9 cellular contexts compared by ENCODE assay signal in genomic region chr10:86583983-86584382, GRCh38.
DNase-seq lines count a peak whose midpoint lies in the region; ATAC-seq and TF ChIP-seq lines count a peak whose summit lies in the region.
"Had no signal": no experiment of that assay in that cellular context is flagged by ENCODE, and none has a peak within 500 bp of the region (broad histone marks: within the 10 kb centered on the region; RNA-seq: fewer than 3 reads in every experiment).

No MANE protein-coding gene starts in this region.

- H3K36me3 Mint-ChIP-seq in nephron progenitor cell (ENCODE audit: low read depth): no peaks in the 10 kb centered on the region
- H3K36me3 Mint-ChIP-seq: naive thymus-derived CD8-positive, alpha-beta T cell had no signal

- H3K4me1 Mint-ChIP-seq in nephron progenitor cell: no peaks in the 10 kb centered on the region

- H3K27ac Mint-ChIP-seq in nephron progenitor cell: no peak overlapping the region

- H3K4me3 Mint-ChIP-seq in nephron progenitor cell: no peak overlapping the region
- H3K4me3 Mint-ChIP-seq: naive thymus-derived CD8-positive, alpha-beta T cell had no signal

- ATAC-seq in GM19395 (IDR thresholded peaks at IDR 0.05; ENCODE audit: unreplicated experiment) (peak; percentile 66), HG03558 (IDR thresholded peaks at IDR 0.05; ENCODE audit: extremely low read depth, unreplicated experiment) (peak; percentile 53), GM18520 (IDR thresholded peaks at IDR 0.05; ENCODE audit: unreplicated experiment) (no peak)

- peaks cover 4% of the 10 kb centered on the region for H3K27me3 Mint-ChIP-seq in nephron progenitor cell (ENCODE audit: low read depth, poor library complexity)
- H3K27me3 Mint-ChIP-seq: naive thymus-derived CD8-positive, alpha-beta T cell had no signal

- H3K4me3 ChIP-seq in GM12865 (ENCODE audit: low read depth, low read length): no peak overlapping the region
- H3K4me3 ChIP-seq in choroid plexus epithelial cell (ENCODE audit: low read depth, low read length): no peak overlapping the region

- DNase-seq in GM12865 (ENCODE audit: low read depth): peak; percentile 56
- DNase-seq in choroid plexus epithelial cell (ENCODE audit: low read depth): no peak
- no peak for DNase-seq in nephron progenitor cell
- no peak for DNase-seq in NCI-H2171 treated with DMSO at 0.1 percent for 48 hours (lab: John Stamatoyannopoulos, UW)
- DNase-seq in DMS53 treated with DMSO at 0.1 percent for 48 hours (lab: John Stamatoyannopoulos, UW; ENCODE audit: unreplicated experiment): no peak

- TF ChIP-seq CTCF in GM12865 (IDR thresholded peaks at IDR 0.05; ENCODE audit: insufficient read depth, low read depth, low read length, missing control alignments) (peak; percentile 38), choroid plexus epithelial cell (conservative IDR thresholded peaks at IDR 0.05; ENCODE audit: low read depth, low read length) (peak; percentile 31), nephron progenitor cell (IDR thresholded peaks at IDR 0.05) (no peak)

- H3K9me3 Mint-ChIP-seq in nephron progenitor cell: no peaks in the 10 kb centered on the region
- H3K9me3 Mint-ChIP-seq: naive thymus-derived CD8-positive, alpha-beta T cell had no signal
